ENCODE assay signal across 22 cellular contexts in the genomic region with DNA sequence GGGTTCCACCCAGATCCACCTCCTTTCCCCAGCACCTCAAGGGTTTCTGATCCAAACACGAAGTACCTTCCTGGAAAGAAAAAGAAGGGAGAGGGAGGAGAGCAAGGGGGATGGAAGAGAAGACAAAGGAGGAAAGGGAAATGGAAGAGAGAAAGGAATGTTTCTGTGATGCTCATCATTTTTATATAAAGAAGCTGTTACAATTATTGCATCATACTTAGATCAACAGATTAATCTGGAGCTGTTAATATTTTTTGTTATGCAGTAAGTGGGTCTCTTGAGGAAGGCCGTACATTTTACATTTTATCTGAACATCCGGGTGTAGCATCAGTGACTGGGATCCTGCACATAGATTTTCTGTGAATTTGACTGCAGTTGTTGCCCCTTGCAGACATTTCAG.
DNase-seq lines count a peak whose midpoint lies in the region; ATAC-seq, FAIRE-seq and TF ChIP-seq lines count a peak whose summit lies in the region.
"Had no signal": no experiment of that assay in that cellular context is flagged by ENCODE, and none has a peak within 500 bp of the region (broad histone marks: within the 10 kb centered on the region; RNA-seq: fewer than 3 reads in every experiment).

No MANE protein-coding gene starts in this region.

- H3K9ac ChIP-seq in K562 (ENCODE audit: insufficient read depth in 1 of 2, low read depth in 2 of 2, low read length in 2 of 2) (no peak overlapping the region; a peak in 1 of 4 replicates), neuronal stem cell (ENCODE audit: low read depth, low read length, poor library complexity) (no peak overlapping the region)
- H3K9ac ChIP-seq: GM23248 had no signal

- no peak overlapping the region for H4K8ac ChIP-seq in neuronal stem cell (ENCODE audit: low read depth, low read length)

- no peaks in the 10 kb centered on the region for H3K9me1 ChIP-seq in K562 (ENCODE audit: control insufficient read depth, insufficient read depth, low read length)

- H3K4me2 ChIP-seq in DOHH2 (ENCODE audit: low read length) (peak overlapping the region; percentile 60), K562 (ENCODE audit: insufficient read depth, low read length) (no peak overlapping the region), neuronal stem cell (ENCODE audit: insufficient read depth, low read length, poor library complexity, severe bottlenecking) (no peak overlapping the region)

- TF ChIP-seq EP300 in K562 (IDR thresholded peaks at IDR 0.05; ENCODE audit: low read length): no peak

- H3K27me3 ChIP-seq in DOHH2 (ENCODE audit: control insufficient read depth, low read length) (no peaks in the 10 kb centered on the region), K562 (ENCODE audit: control insufficient read depth in 2 of 2, insufficient read depth in 2 of 2, low read length in 2 of 2) (no peaks in the 10 kb centered on the region), neuronal stem cell (ENCODE audit: control insufficient read depth in 3 of 3, insufficient read depth in 3 of 3, low read depth in 1 of 3, low read length in 3 of 3) (peaks cover 0 to 9% (median 0%) of the 10 kb centered on the region in 3 experiments)
- H3K27me3 ChIP-seq: BE2C had no signal

- peak overlapping the region; percentile 48; the same call in 1 of the 2 replicates for H3K4me3 ChIP-seq in DOHH2 (ENCODE audit: low read length)
- H3K4me3 ChIP-seq in K562: no peak overlapping the region
- no peak overlapping the region for H3K4me3 ChIP-seq in neuronal stem cell (ENCODE audit: low read length in 2 of 2)
- H3K4me3 ChIP-seq: GM12878, GM23248 had no signal

- no peak for TF ChIP-seq POLR2A in K562 (conservative IDR thresholded peaks at IDR 0.05)

- no peak overlapping the region for H3K4ac ChIP-seq in neuronal stem cell (ENCODE audit: low read length)

- peaks cover 81% of the 10 kb centered on the region for H3K4me1 ChIP-seq in DOHH2 (ENCODE audit: control insufficient read depth, low read length)
- H3K4me1 ChIP-seq in K562 (replicated peaks in 1 of 2; ENCODE audit: control insufficient read depth in 2 of 2, insufficient read depth in 2 of 2, low read length in 2 of 2): peaks cover 4 to 13% of the 10 kb centered on the region in 2 experiments; a peak in 3 of 5 replicates
- H3K4me1 ChIP-seq in neuronal stem cell (ENCODE audit: control insufficient read depth in 2 of 2, insufficient read depth in 1 of 2, low read depth in 1 of 2, low read length in 2 of 2): peaks cover 11 to 18% of the 10 kb centered on the region in 2 donors
- H3K4me1 ChIP-seq: BE2C had no signal

- TF ChIP-seq RAD21 in K562 (CRISPR knock-in tag; conservative IDR thresholded peaks at IDR 0.05 in 1 of 2, IDR thresholded peaks at IDR 0.05 in 1 of 2): no peak

- no peak overlapping the region for H2BK12ac ChIP-seq in neuronal stem cell (ENCODE audit: low read length)

- POLR2A ChIA-PET in K562 (lab: Yijun Ruan, JAX): interaction anchor here (1.7 kb wide), 1 partner anchor 17 kb away, joined by 5 read pairs; no protein-coding TSS in a partner anchor

- no peak overlapping the region for H2AFZ ChIP-seq in K562 (ENCODE audit: low read depth, low read length)
- no peak overlapping the region for H2AFZ ChIP-seq in neuronal stem cell (ENCODE audit: low read length)
- H2AFZ ChIP-seq: GM23248 had no signal

- no peak overlapping the region for H3K14ac ChIP-seq in neuronal stem cell (ENCODE audit: low read length)

- H3K36me3 ChIP-seq in DOHH2 (ENCODE audit: control insufficient read depth, low read length) (no peaks in the 10 kb centered on the region), K562 (ENCODE audit: control insufficient read depth, insufficient read depth, low read length) (no peaks in the 10 kb centered on the region), neuronal stem cell (replicated peaks in 1 of 2; ENCODE audit: control insufficient read depth in 2 of 2, insufficient read depth in 2 of 2, low read length in 2 of 2) (no peaks in the 10 kb centered on the region)
- H3K36me3 ChIP-seq: BE2C had no signal

- H4K91ac ChIP-seq in neuronal stem cell (ENCODE audit: low read depth, low read length, poor library complexity): no peak overlapping the region

- intact Hi-C loops in K562 (cut with micrococcal nuclease): no loop called here

- DNase-seq in D721Med (ENCODE audit: insufficient read length, low spot score): no peak
- no peak for DNase-seq in K562 (ENCODE audit: extremely low read depth in 1 of 4, low spot score in 3 of 4)
- no peak for DNase-seq in neuronal stem cell (ENCODE audit: low spot score)
- no peak for DNase-seq in activated CD8-positive, alpha-beta memory T cell treated with anti-CD3 and anti-CD28 coated beads, Interleukin-2, amount 50 U/mL, for 4 hours
- DNase-seq: ACHN; BE2C; C1 segment of cervical spinal cord; CD4-positive, CD25-positive, alpha-beta regulatory T cell; CD8-positive, alpha-beta memory T cell; COR-L47; DMS153; DMS79; GF-D8; GM23248; HCEC 1CT; KG1 had no signal

- CTCF ChIA-PET in K562 (lab: Yijun Ruan, JAX; ENCODE audit: low intra/inter-chr PET ratio): no interaction called here

- no peaks in the 10 kb centered on the region for H3K9me2 ChIP-seq in DOHH2 (replicated peaks; ENCODE audit: control insufficient read depth, low read length)

- H3K27ac ChIP-seq in DOHH2 (ENCODE audit: low read depth, low read length) (peak overlapping the region; percentile 88), K562 (ENCODE audit: extremely low read depth, low read depth, low read length) (no peak overlapping the region), neuronal stem cell (replicated peaks; ENCODE audit: low read length) (no peak overlapping the region)
- H3K27ac ChIP-seq: GM23248, HL-60 had no signal

- no peaks in the 10 kb centered on the region for H3K79me1 ChIP-seq in neuronal stem cell (ENCODE audit: low read depth, low read length)

- no peaks in the 10 kb centered on the region for H3K79me2 ChIP-seq in DOHH2 (ENCODE audit: control insufficient read depth, low read length)
- no peaks in the 10 kb centered on the region for H3K79me2 ChIP-seq in K562 (ENCODE audit: control insufficient read depth, insufficient read depth, low read length)

- FAIRE-seq in D721Med (lab: Jason Lieb, UNC) (peak; percentile 89), K562 (lab: Jason Lieb, UNC) (no peak)
- FAIRE-seq: A204.1, GM12878, H54 had no signal

- H2BK15ac ChIP-seq in neuronal stem cell (ENCODE audit: low read length): no peak overlapping the region

- no peak overlapping the region for H2AK5ac ChIP-seq in neuronal stem cell (ENCODE audit: low read depth, low read length)

- peak overlapping the region; percentile 0 for H3K18ac ChIP-seq in neuronal stem cell (ENCODE audit: low read length)

- H2BK120ac ChIP-seq in neuronal stem cell (ENCODE audit: low read depth, low read length): no peak overlapping the region

- H3K9me3 ChIP-seq in DOHH2 (ENCODE audit: control insufficient read depth, insufficient read depth, low read length) (0 out of 2 replicates have a peak, but pooled peaks cover 4% of the 10 kb centered on the region), K562 (replicated peaks; ENCODE audit: control insufficient read depth, insufficient read depth, low read depth, low read length) (no peaks in the 10 kb centered on the region), neuronal stem cell (replicated peaks in 1 of 2; ENCODE audit: control insufficient read depth in 2 of 2, insufficient read depth in 1 of 2, low read depth in 1 of 2, low read length in 2 of 2) (no peaks in the 10 kb centered on the region)
- H3K9me3 ChIP-seq: BE2C had no signal

- in situ Hi-C loops in K562 (cut with MboI): no loop called here

- no peaks in the 10 kb centered on the region; the same call in 1 of the 2 replicates for H3F3A ChIP-seq in DOHH2 (ENCODE audit: control insufficient read depth, insufficient read depth)

- H4K20me1 ChIP-seq in DOHH2 (ENCODE audit: control insufficient read depth, insufficient read depth, low read depth, low read length) (no peaks in the 10 kb centered on the region), K562 (replicated peaks; ENCODE audit: control insufficient read depth, insufficient read depth, low read length) (no peaks in the 10 kb centered on the region)

- TF ChIP-seq CTCF in D721Med (IDR thresholded peaks at IDR 0.05; ENCODE audit: insufficient read depth, missing control alignments) (no peak), DOHH2 (IDR thresholded peaks at IDR 0.05; ENCODE audit: low read depth, low read length, poor library complexity, severe bottlenecking) (no peak), K562 (IDR thresholded peaks at IDR 0.05 in 2 of 3, conservative IDR thresholded peaks at IDR 0.05 in 1 of 3; ENCODE audit: insufficient read depth in 2 of 3, low read depth in 1 of 3, low read length in 3 of 3) (no peak)

- no TSS peak for BruUV-seq in K562 (replicated peaks; lab: Mats Ljungman, UMichigan)

- H2BK5ac ChIP-seq in neuronal stem cell (ENCODE audit: low read length): peak overlapping the region; percentile 4

- H3K23ac ChIP-seq in neuronal stem cell (ENCODE audit: low read depth, low read length, poor library complexity): no peak overlapping the region

- no peak for ATAC-seq in K562
- ATAC-seq in GM18519 (IDR thresholded peaks at IDR 0.05; ENCODE audit: low FRiP score, unreplicated experiment): no peak
- ATAC-seq: GM12878 had no signal

- 36% methylated on average over 2 of the region's 3 CpGs for WGBS in K562 (ENCODE audit: insufficient coverage, low coverage, missing lambda C conversion rate)
- WGBS in neuronal stem cell (ENCODE audit: extremely low coverage in 2 of 2, insufficient read length in 2 of 2, insufficient replicate concordance in 1 of 2), 2 donors: no CpG with 5 or more reads among the region's 3 CpGs

TF ChIP-seq in K562, 482 proteins besides CTCF, POLR2A, EP300 and RAD21 (continues in another document):
- TF ChIP-seq HOXB6 (CRISPR knock-in tag; IDR thresholded peaks at IDR 0.05; ENCODE audit: borderline replicate concordance) (no peak), CEBPB (tag; IDR thresholded peaks at IDR 0.05) (peak; percentile 81), CEBPG (CRISPR knock-in tag; IDR thresholded peaks at IDR 0.05) (no peak), CEBPG (tag; conservative IDR thresholded peaks at IDR 0.05 in 1 of 2, IDR thresholded peaks at IDR 0.05 in 1 of 2) (peak; percentile 69 to 93)
- TF ChIP-seq, protein P1, sequence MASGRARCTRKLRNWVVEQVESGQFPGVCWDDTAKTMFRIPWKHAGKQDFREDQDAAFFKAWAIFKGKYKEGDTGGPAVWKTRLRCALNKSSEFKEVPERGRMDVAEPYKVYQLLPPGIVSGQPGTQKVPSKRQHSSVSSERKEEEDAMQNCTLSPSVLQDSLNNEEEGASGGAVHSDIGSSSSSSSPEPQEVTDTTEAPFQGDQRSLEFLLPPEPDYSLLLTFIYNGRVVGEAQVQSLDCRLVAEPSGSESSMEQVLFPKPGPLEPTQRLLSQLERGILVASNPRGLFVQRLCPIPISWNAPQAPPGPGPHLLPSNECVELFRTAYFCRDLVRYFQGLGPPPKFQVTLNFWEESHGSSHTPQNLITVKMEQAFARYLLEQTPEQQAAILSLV (tag; IDR thresholded peaks at IDR 0.05): peak; percentile 49; the same call in 1 of the 2 replicates
